Comparison of ENCODE assay signal across 2 cellular contexts in the genomic region with DNA sequence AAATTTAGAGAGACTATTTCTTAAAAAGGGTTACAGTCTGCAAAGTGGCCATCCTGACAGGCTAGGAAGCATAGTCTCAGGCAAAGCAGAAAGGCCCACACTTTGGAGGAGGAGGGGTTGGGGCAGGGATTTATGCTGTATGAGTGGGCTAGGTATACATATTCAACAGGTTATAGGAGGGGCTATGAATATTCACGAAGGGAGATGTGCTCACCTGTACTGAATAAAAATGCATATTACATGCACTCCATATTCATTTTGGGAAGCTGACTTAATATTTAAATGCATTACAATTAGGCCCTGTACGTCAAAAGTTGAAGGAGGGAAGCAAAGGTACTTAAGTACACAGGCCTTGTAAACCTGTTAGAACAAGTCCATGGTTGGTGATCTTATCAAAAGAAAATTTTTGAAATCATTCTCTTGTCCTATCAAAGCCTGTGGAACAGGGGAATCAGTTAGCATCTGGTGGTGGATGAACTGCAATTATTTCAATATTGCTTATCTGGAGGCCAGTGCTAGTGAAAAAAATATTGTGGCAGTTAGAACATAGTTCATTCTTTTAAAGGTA.
TF ChIP-seq lines count a peak whose summit lies in the region.

No MANE protein-coding gene starts in this region.

TF ChIP-seq in A549, 52 proteins besides CTCF, POLR2A, EP300 and RAD21:
- no peak for TF ChIP-seq PHF8 (IDR thresholded peaks at IDR 0.05; ENCODE audit: borderline replicate concordance, low read depth)
- no peak for TF ChIP-seq CEBPB (IDR thresholded peaks at IDR 0.05)
- TF ChIP-seq TP53 (CRISPR knock-in tag; IDR thresholded peaks at IDR 0.05): no peak
- TF ChIP-seq SREBF2 (IDR thresholded peaks at IDR 0.05): no peak
- TF ChIP-seq JUNB (IDR thresholded peaks at IDR 0.05): no peak
- TF ChIP-seq KDM5A (IDR thresholded peaks at IDR 0.05): no peak
- TF ChIP-seq, protein P1, sequence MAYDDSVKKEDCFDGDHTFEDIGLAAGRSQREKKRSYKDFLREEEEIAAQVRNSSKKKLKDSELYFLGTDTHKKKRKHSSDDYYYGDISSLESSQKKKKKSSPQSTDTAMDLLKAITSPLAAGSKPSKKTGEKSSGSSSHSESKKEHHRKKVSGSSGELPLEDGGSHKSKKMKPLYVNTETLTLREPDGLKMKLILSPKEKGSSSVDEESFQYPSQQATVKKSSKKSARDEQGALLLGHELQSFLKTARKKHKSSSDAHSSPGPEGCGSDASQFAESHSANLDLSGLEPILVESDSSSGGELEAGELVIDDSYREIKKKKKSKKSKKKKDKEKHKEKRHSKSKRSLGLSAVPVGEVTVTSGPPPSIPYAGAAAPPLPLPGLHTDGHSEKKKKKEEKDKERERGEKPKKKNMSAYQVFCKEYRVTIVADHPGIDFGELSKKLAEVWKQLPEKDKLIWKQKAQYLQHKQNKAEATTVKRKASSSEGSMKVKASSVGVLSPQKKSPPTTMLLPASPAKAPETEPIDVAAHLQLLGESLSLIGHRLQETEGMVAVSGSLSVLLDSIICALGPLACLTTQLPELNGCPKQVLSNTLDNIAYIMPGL (CRISPR knock-in tag; IDR thresholded peaks at IDR 0.05; ENCODE audit: borderline replicate concordance): no peak
- TF ChIP-seq KDM1A (IDR thresholded peaks at IDR 0.05; ENCODE audit: low read depth): no peak
- TF ChIP-seq GATA3 (IDR thresholded peaks at IDR 0.05; ENCODE audit: borderline replicate concordance): no peak

TF ChIP-seq in H1, 55 proteins besides CTCF, POLR2A, EP300 and RAD21:
- no peak for TF ChIP-seq RFX5 (IDR thresholded peaks at IDR 0.05; ENCODE audit: borderline replicate concordance, low read depth, low read length)
